ENCODE assay signal across 23 cellular contexts in genomic region chr4:80263541-80264351, GRCh38. TPM values are rescaled to one million over a fixed set of nuclear protein-coding genes. Genes with fewer than 3 reads are reported as not detected.
DNase-seq lines count a peak whose midpoint lies in the region; ATAC-seq, FAIRE-seq and TF ChIP-seq lines count a peak whose summit lies in the region.
"Had no signal": no experiment of that assay in that cellular context is flagged by ENCODE, and none has a peak within 500 bp of the region (broad histone marks: within the 10 kb centered on the region; RNA-seq: fewer than 3 reads in every experiment).

No MANE protein-coding gene starts in this region.

- no peaks in the 10 kb centered on the region for H3K9me2 ChIP-seq in GM23338 (ENCODE audit: insufficient read depth)

- peak; percentile 71 for DNase-seq in GM23338 (ENCODE audit: low spot score)
- no peak for DNase-seq in K562 (ENCODE audit: extremely low read depth in 1 of 4, low spot score in 3 of 4)
- peak; percentile 26 for DNase-seq in osteoblast (ENCODE audit: insufficient read length, low spot score, missing footprints)
- no peak for DNase-seq in stimulated activated CD4-positive, alpha-beta T cell treated with anti-CD3 and anti-CD28 coated beads, Interleukin-1b, Interleukin-23, amount 100 ng/mL, for 48 hours
- DNase-seq in NCI-H128 (lab: John Stamatoyannopoulos, UW; ENCODE audit: unreplicated experiment), result no peak
- DNase-seq in NCI-H1417 (lab: John Stamatoyannopoulos, UW), result no peak
- DNase-seq: activated CD4-positive, alpha-beta T cell treated with anti-CD3 and anti-CD28 coated beads, Interleukin-2, amount 10 ng/mL, durations not matched to agents 7 days and 5 days; activated effector memory CD4-positive, alpha-beta T cell treated with Interleukin-2 at 50 U/mL for 16 hours; cerebellar nuclear complex; effector memory CD4-positive, alpha-beta T cell; kidney; natural killer cell; NCI-H1417 treated with DMSO at 0.1 percent for 48 hours; NCI-H526; SW 1271 had no signal

- H3K27ac ChIP-seq in GM23338 (ENCODE audit: low read depth), result no peak overlapping the region
- no peak overlapping the region for H3K27ac ChIP-seq in K562 (ENCODE audit: extremely low read depth, low read depth, low read length)
- H3K27ac ChIP-seq in iPS-18a (ENCODE audit: low read length), result no peak overlapping the region
- H3K27ac ChIP-seq in osteoblast (ENCODE audit: low read depth, low read length), result no peak overlapping the region
- H3K27ac ChIP-seq: C4-2B, prostate gland had no signal

- H3K79me2 ChIP-seq in GM23338 (replicated peaks; ENCODE audit: insufficient read depth) (no peaks in the 10 kb centered on the region), K562 (ENCODE audit: control insufficient read depth, insufficient read depth, low read length) (no peaks in the 10 kb centered on the region), osteoblast (ENCODE audit: insufficient read depth, low read length) (peaks cover 52% of the 10 kb centered on the region)

- peaks cover 4% of the 10 kb centered on the region for H3K9me3 Mint-ChIP-seq in GM23338
- H3K9me3 Mint-ChIP-seq: activated CD4-positive, alpha-beta T cell treated with anti-CD3 and anti-CD28 coated beads, Interleukin-2, amount 10 ng/mL, durations not matched to agents 7 days and 5 days; natural killer cell had no signal

- no peak overlapping the region for H3K27ac Mint-ChIP-seq in GM23338
- H3K27ac Mint-ChIP-seq: activated CD4-positive, alpha-beta T cell treated with anti-CD3 and anti-CD28 coated beads, Interleukin-2, amount 10 ng/mL, durations not matched to agents 7 days and 5 days; natural killer cell had no signal

- H3K4me1 Mint-ChIP-seq in GM23338, result peaks cover 55% of the 10 kb centered on the region

- ATAC-seq in GM23338 (peak; percentile 15), K562 (no peak), HG02588 (IDR thresholded peaks at IDR 0.05; ENCODE audit: unreplicated experiment) (no peak)
- ATAC-seq: natural killer cell had no signal

- H3K4me2 ChIP-seq in GM23338, result peak overlapping the region; percentile 85
- H3K4me2 ChIP-seq in K562 (ENCODE audit: insufficient read depth, low read length), result no peak overlapping the region
- peak overlapping the region; percentile 100 for H3K4me2 ChIP-seq in osteoblast (ENCODE audit: insufficient read depth, low read length)
- H3K4me2 ChIP-seq: smooth muscle cell had no signal

- POLR2A ChIA-PET in K562 (lab: Yijun Ruan, JAX), result no interaction called here

- H3K4me1 ChIP-seq in GM23338 (ENCODE audit: insufficient read depth) (peaks cover 30% of the 10 kb centered on the region), K562 (replicated peaks in 1 of 2; ENCODE audit: control insufficient read depth in 2 of 2, insufficient read depth in 2 of 2, low read length in 2 of 2) (peaks cover 20 to 26% of the 10 kb centered on the region in 2 experiments; a peak in 4 of 5 replicates), iPS-18a (ENCODE audit: control insufficient read depth, low read depth, low read length) (peaks cover 22% of the 10 kb centered on the region), osteoblast (ENCODE audit: insufficient read depth, low read length) (peaks cover 25% of the 10 kb centered on the region)

- no peaks in the 10 kb centered on the region for H3K9me1 ChIP-seq in K562 (ENCODE audit: control insufficient read depth, insufficient read depth, low read length)

- WGBS in K562 (ENCODE audit: insufficient coverage, low coverage, missing lambda C conversion rate), result 87% methylated on average over 32 of the region's 36 CpGs

- peak overlapping the region; percentile 57 for H3K4me3 ChIP-seq in GM23338
- no peak overlapping the region for H3K4me3 ChIP-seq in K562
- peak overlapping the region; percentile 49 for H3K4me3 ChIP-seq in iPS-18a (ENCODE audit: low read length)
- peak overlapping the region; percentile 58 for H3K4me3 ChIP-seq in osteoblast (ENCODE audit: insufficient read depth, low read length)
- H3K4me3 ChIP-seq: prostate gland, smooth muscle cell had no signal

- intact Hi-C loops in K562 (cut with micrococcal nuclease), result no loop called here

- in situ Hi-C loops in K562 (cut with MboI), result no loop called here

- H3K4me3 Mint-ChIP-seq in GM23338, result peak overlapping the region; percentile 69
- H3K4me3 Mint-ChIP-seq: activated CD4-positive, alpha-beta T cell treated with anti-CD3 and anti-CD28 coated beads, Interleukin-2, amount 10 ng/mL, durations not matched to agents 7 days and 5 days; natural killer cell had no signal

- TF ChIP-seq CTCF in GM23338 (conservative IDR thresholded peaks at IDR 0.05; ENCODE audit: low read depth in 2 of 2) (peak in 1 of 2 experiments; percentile 2; a peak in 1 of 4 replicates), K562 (IDR thresholded peaks at IDR 0.05 in 2 of 3, conservative IDR thresholded peaks at IDR 0.05 in 1 of 3; ENCODE audit: insufficient read depth in 2 of 3, low read depth in 1 of 3, low read length in 3 of 3) (no peak), osteoblast (IDR thresholded peaks at IDR 0.05; ENCODE audit: extremely low read depth, low read depth, low read length) (no peak)

- 0 out of 2 replicates have a peak overlapping the region, but pooled peaks have one; percentile 83 for H2AFZ ChIP-seq in GM23338
- no peak overlapping the region for H2AFZ ChIP-seq in K562 (ENCODE audit: low read depth, low read length)
- peak overlapping the region; percentile 69 for H2AFZ ChIP-seq in osteoblast (ENCODE audit: low read length)

- no peaks in the 10 kb centered on the region for H3K9me3 ChIP-seq in K562 (replicated peaks; ENCODE audit: control insufficient read depth, insufficient read depth, low read depth, low read length)
- H3K9me3 ChIP-seq in iPS-18a (ENCODE audit: control insufficient read depth, low read depth, low read length), result no peaks in the 10 kb centered on the region
- H3K9me3 ChIP-seq in osteoblast (ENCODE audit: low read depth, low read length), result no peaks in the 10 kb centered on the region
- H3K9me3 ChIP-seq: prostate gland had no signal

- H3K27me3 Mint-ChIP-seq in GM23338 (ENCODE audit: insufficient read depth, low read depth, poor library complexity), result peaks cover 83% of the 10 kb centered on the region

- H3K36me3 Mint-ChIP-seq in GM23338 (ENCODE audit: low read depth), result no peaks in the 10 kb centered on the region; the same call in 2 of the 3 replicates
- H3K36me3 Mint-ChIP-seq: natural killer cell had no signal

- TF ChIP-seq RAD21 in K562 (CRISPR knock-in tag; conservative IDR thresholded peaks at IDR 0.05 in 1 of 2, IDR thresholded peaks at IDR 0.05 in 1 of 2), result no peak

- H3K27me3 ChIP-seq in GM23338 (ENCODE audit: insufficient read depth) (peaks cover 100% of the 10 kb centered on the region), K562 (ENCODE audit: control insufficient read depth in 2 of 2, insufficient read depth in 2 of 2, low read length in 2 of 2) (no peaks in the 10 kb centered on the region), iPS-18a (ENCODE audit: control insufficient read depth, insufficient read depth, low read length) (peaks cover 100% of the 10 kb centered on the region), osteoblast (ENCODE audit: insufficient read depth, low read length) (no peaks in the 10 kb centered on the region)

- H4K20me1 ChIP-seq in GM23338 (replicated peaks; ENCODE audit: insufficient read depth) (peaks cover 44% of the 10 kb centered on the region), K562 (replicated peaks; ENCODE audit: control insufficient read depth, insufficient read depth, low read length) (no peaks in the 10 kb centered on the region), osteoblast (ENCODE audit: insufficient read depth, low read length) (peaks cover 21% of the 10 kb centered on the region)

- FAIRE-seq in K562 (lab: Jason Lieb, UNC), result no peak
- FAIRE-seq: GM12892, kidney had no signal

- H3K36me3 ChIP-seq in GM23338 (ENCODE audit: insufficient read depth) (no peaks in the 10 kb centered on the region), K562 (ENCODE audit: control insufficient read depth, insufficient read depth, low read length) (no peaks in the 10 kb centered on the region; the same call in 2 of the 3 replicates), iPS-18a (ENCODE audit: control insufficient read depth, low read depth, low read length) (no peaks in the 10 kb centered on the region), osteoblast (ENCODE audit: insufficient read depth, low read length) (peaks cover 7% of the 10 kb centered on the region)
- H3K36me3 ChIP-seq: prostate gland had no signal

- CTCF ChIA-PET in K562 (lab: Yijun Ruan, JAX; ENCODE audit: low intra/inter-chr PET ratio), result no interaction called here

- H3F3A ChIP-seq in GM23338 (replicated peaks; ENCODE audit: low read depth), result 0 out of 2 replicates have a peak, but pooled peaks cover 3% of the 10 kb centered on the region

- TF ChIP-seq POLR2A in K562 (conservative IDR thresholded peaks at IDR 0.05), result no peak

- no peak for TF ChIP-seq EP300 in K562 (IDR thresholded peaks at IDR 0.05; ENCODE audit: low read length)

- no TSS peak for BruUV-seq in K562 (replicated peaks; lab: Mats Ljungman, UMichigan)

- H3K9ac ChIP-seq in K562 (ENCODE audit: insufficient read depth in 1 of 2, low read depth in 2 of 2, low read length in 2 of 2) (no peak overlapping the region; a peak in 1 of 4 replicates), iPS-18a (ENCODE audit: low read length) (no peak overlapping the region)

RNA-seq across cellular contexts. Expression of gene FGF5, which starts 2.7 kb away (rescaled TPM):
- not detected in 2 replicates for total RNA-seq in GM23338 (2014; rRNA removed; shearing (Covaris generic))
- polyA plus RNA-seq in GM23338 (2016; fragmentation: Nextera tagmentation; extraction: Ambion mirVana) (not detected in 2 replicates), K562 (2011; rRNA removed) (2.2 and 2.7 TPM in 2 replicates), K562 (2014; fragmentation: Illumina TruSeq; extraction: Trizol) (1.4 TPM in 2 replicates), K562 (2014; fragmentation: Nextera tagmentation; extraction: Ambion mirVana) (under 1 TPM; 0.38 to 0.61 TPM), K562 (2014; rRNA removed) (1.1 and 1.2 TPM in 2 replicates)
- total RNA-seq in K562 (2011; cell fraction: chromatin; rRNA removed; ENCODE audit: low replicate concordance), result 3.0 and 3.2 TPM in 2 replicates
- 2.0 and 3.2 TPM in 2 replicates for total RNA-seq in K562 (2011; cell fraction: nucleolus; rRNA removed)
- 3.2 and 6.8 TPM in 2 replicates for total RNA-seq in K562 (2011; cell fraction: nucleoplasm; rRNA removed)
- total RNA-seq in K562 (2014; rRNA removed) (0.37 and 0.41 TPM in 2 replicates), K562 (2014; rRNA removed; fragmentation: Illumina TruSeq; extraction: Trizol) (1.1 and 1.4 TPM in 2 replicates), K562 (2015; rRNA removed; fragmentation: Illumina TruSeq; extraction: Trizol) (0.68 and 0.76 TPM in 2 replicates), K562 (2021) (2.0 and 2.7 TPM in 2 replicates), osteoblast (7.7 and 10.5 TPM in 2 replicates)
- 1.3 and 3.6 TPM in 2 replicates for polyA plus RNA-seq in K562 (2011; cell fraction: cytosol; rRNA removed)
- polyA plus RNA-seq in K562 (2011; cell fraction: nucleus; rRNA removed), result 0.93 and 2.8 TPM in 2 replicates
- 1.2 and 2.4 TPM in 2 replicates for polyA plus RNA-seq in K562 (2012)
- polyA minus RNA-seq in K562 (2011; rRNA and poly(A)+ RNA removed), result 2.2 and 2.5 TPM in 2 replicates
- polyA minus RNA-seq in K562 (2011; cell fraction: cytosol; rRNA and poly(A)+ RNA removed), result 1.7 and 4.0 TPM in 2 replicates
- polyA minus RNA-seq in K562 (2011; cell fraction: nucleus; rRNA and poly(A)+ RNA removed), result 3.9 and 6.6 TPM in 2 replicates
- total RNA-seq: activated CD4-positive, alpha-beta T cell treated with anti-CD3 and anti-CD28 coated beads, Interleukin-2, amount 10 ng/mL, durations not matched to agents 7 days and 5 days; mesenteric fat pad; prostate gland; smooth muscle cell had no signal
- polyA plus RNA-seq: smooth muscle cell, urinary bladder had no signal

Comparison
In these comparisons a context has a peak if more than half of its experiments do, and no peak if none do; other contexts are left out.
1. DNase-seq: peak in GM23338 (single experiment) and osteoblast (single experiment); none in K562 (0 of 4), stimulated activated CD4-positive, alpha-beta T cell treated with anti-CD3 and anti-CD28 coated beads, Interleukin-1b, Interleukin-23, amount 100 ng/mL, for 48 hours (single experiment), NCI-H128 (single experiment) and NCI-H1417 (0 of 3).